4 cellular contexts compared by ENCODE assay signal in the genomic region with DNA sequence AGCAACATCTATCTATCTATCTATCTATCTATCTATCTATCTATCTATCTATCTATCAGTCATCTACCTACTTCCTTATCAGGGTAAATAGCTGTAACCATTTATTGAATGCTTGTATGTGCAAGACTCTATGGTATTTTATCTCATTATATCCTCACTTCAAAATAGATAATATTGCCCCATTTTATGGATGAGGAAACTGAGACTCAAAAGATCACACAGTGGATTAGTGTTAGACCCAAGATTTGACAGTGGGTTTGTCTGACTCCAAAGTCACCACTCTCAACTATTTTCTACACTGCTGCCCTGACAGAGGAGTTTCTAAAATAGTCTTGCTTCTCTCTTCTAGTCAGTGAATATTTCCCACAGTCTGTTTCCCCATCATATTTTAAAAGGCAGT.
TF ChIP-seq lines count a peak whose summit lies in the region.

No MANE protein-coding gene starts in this region.

TF ChIP-seq in HepG2, 621 proteins besides CTCF, POLR2A, EP300 and RAD21:
- TF ChIP-seq DMAP1 (CRISPR knock-in tag; IDR thresholded peaks at IDR 0.05), result no peak
- no peak for TF ChIP-seq BRCA1 (CRISPR knock-in tag; IDR thresholded peaks at IDR 0.05)
- TF ChIP-seq NFIB (CRISPR knock-in tag; IDR thresholded peaks at IDR 0.05; ENCODE audit: borderline replicate concordance), result no peak
- TF ChIP-seq ZNF629 (CRISPR knock-in tag; conservative IDR thresholded peaks at IDR 0.05), result peak; percentile 77
- no peak for TF ChIP-seq ZNF234 (CRISPR knock-in tag; conservative IDR thresholded peaks at IDR 0.05)
- TF ChIP-seq, protein P1, sequence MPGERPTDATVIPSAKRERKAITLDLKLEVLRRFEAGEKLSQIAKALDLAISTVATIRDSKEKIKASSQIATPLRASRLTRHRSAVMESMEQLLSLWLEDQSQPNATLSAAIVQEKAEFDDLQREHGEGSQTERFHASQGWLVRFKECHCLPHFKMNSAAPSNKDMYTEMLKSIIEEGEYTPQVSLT (CRISPR knock-in tag; IDR thresholded peaks at IDR 0.05; ENCODE audit: borderline replicate concordance, low read depth), result no peak

TF ChIP-seq in A549, 52 proteins besides CTCF, POLR2A, EP300 and RAD21:
- TF ChIP-seq HDAC2 (IDR thresholded peaks at IDR 0.05) (no peak), RCOR1 (IDR thresholded peaks at IDR 0.05; ENCODE audit: low read depth, low read length) (no peak), CBX2 (IDR thresholded peaks at IDR 0.05; ENCODE audit: borderline replicate concordance, low read depth) (no peak)
- TF ChIP-seq, protein P2, sequence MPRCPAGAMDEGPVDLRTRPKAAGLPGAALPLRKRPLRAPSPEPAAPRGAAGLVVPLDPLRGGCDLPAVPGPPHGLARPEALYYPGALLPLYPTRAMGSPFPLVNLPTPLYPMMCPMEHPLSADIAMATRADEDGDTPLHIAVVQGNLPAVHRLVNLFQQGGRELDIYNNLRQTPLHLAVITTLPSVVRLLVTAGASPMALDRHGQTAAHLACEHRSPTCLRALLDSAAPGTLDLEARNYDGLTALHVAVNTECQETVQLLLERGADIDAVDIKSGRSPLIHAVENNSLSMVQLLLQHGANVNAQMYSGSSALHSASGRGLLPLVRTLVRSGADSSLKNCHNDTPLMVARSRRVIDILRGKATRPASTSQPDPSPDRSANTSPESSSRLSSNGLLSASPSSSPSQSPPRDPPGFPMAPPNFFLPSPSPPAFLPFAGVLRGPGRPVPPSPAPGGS (IDR thresholded peaks at IDR 0.05), result no peak
- TF ChIP-seq, protein P3, sequence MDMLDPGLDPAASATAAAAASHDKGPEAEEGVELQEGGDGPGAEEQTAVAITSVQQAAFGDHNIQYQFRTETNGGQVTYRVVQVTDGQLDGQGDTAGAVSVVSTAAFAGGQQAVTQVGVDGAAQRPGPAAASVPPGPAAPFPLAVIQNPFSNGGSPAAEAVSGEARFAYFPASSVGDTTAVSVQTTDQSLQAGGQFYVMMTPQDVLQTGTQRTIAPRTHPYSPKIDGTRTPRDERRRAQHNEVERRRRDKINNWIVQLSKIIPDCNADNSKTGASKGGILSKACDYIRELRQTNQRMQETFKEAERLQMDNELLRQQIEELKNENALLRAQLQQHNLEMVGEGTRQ (IDR thresholded peaks at IDR 0.05), result no peak

TF ChIP-seq in K562, 482 proteins besides CTCF, POLR2A, EP300 and RAD21:
- TF ChIP-seq MYBL2 (IDR thresholded peaks at IDR 0.05; ENCODE audit: low read depth), result no peak
- TF ChIP-seq MYBL2 (CRISPR knock-in tag; IDR thresholded peaks at IDR 0.05; ENCODE audit: borderline replicate concordance), result no peak
- TF ChIP-seq TEAD4 (IDR thresholded peaks at IDR 0.05; ENCODE audit: low read length), result no peak
- TF ChIP-seq TEAD4 (CRISPR knock-in tag; IDR thresholded peaks at IDR 0.05; ENCODE audit: borderline replicate concordance), result no peak
- no peak for TF ChIP-seq EWSR1 (IDR thresholded peaks at IDR 0.05; ENCODE audit: borderline replicate concordance, low read depth, partially characterized antibody)
- TF ChIP-seq DACH1 (IDR thresholded peaks at IDR 0.05; ENCODE audit: partially characterized antibody), result peak; percentile 71
- TF ChIP-seq WHSC1 (IDR thresholded peaks at IDR 0.05; ENCODE audit: low read length), result no peak
- TF ChIP-seq ILK (tag; IDR thresholded peaks at IDR 0.05; ENCODE audit: borderline replicate concordance, low read depth), result no peak
- TF ChIP-seq, protein P4, sequence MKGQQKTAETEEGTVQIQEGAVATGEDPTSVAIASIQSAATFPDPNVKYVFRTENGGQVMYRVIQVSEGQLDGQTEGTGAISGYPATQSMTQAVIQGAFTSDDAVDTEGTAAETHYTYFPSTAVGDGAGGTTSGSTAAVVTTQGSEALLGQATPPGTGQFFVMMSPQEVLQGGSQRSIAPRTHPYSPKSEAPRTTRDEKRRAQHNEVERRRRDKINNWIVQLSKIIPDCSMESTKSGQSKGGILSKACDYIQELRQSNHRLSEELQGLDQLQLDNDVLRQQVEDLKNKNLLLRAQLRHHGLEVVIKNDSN (CRISPR knock-in tag; IDR thresholded peaks at IDR 0.05), result no peak
- TF ChIP-seq FUS (optimal IDR thresholded peaks at IDR 0.05; ENCODE audit: low read depth, low read length), result no peak
- TF ChIP-seq SIX5 (IDR thresholded peaks at IDR 0.05; ENCODE audit: borderline replicate concordance in 1 of 2, insufficient read depth in 1 of 2, low read depth in 1 of 2, low read length in 2 of 2), result no peak
- TF ChIP-seq SAP30 (IDR thresholded peaks at IDR 0.05; ENCODE audit: borderline replicate concordance, insufficient read depth, low read depth, low read length, poor library complexity, severe bottlenecking), result no peak
- TF ChIP-seq RBM25 (IDR thresholded peaks at IDR 0.05; ENCODE audit: low read depth, low read length, severe bottlenecking), result peak; percentile 93
- TF ChIP-seq CBX5 (IDR thresholded peaks at IDR 0.05; ENCODE audit: borderline replicate concordance, low read depth), result no peak

TF ChIP-seq in SK-N-SH, 30 proteins besides CTCF, POLR2A, EP300 and RAD21:
- TF ChIP-seq, protein P5, sequence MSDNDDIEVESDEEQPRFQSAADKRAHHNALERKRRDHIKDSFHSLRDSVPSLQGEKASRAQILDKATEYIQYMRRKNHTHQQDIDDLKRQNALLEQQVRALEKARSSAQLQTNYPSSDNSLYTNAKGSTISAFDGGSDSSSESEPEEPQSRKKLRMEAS (IDR thresholded peaks at IDR 0.05; ENCODE audit: low read depth), result no peak
- TF ChIP-seq, protein P6, sequence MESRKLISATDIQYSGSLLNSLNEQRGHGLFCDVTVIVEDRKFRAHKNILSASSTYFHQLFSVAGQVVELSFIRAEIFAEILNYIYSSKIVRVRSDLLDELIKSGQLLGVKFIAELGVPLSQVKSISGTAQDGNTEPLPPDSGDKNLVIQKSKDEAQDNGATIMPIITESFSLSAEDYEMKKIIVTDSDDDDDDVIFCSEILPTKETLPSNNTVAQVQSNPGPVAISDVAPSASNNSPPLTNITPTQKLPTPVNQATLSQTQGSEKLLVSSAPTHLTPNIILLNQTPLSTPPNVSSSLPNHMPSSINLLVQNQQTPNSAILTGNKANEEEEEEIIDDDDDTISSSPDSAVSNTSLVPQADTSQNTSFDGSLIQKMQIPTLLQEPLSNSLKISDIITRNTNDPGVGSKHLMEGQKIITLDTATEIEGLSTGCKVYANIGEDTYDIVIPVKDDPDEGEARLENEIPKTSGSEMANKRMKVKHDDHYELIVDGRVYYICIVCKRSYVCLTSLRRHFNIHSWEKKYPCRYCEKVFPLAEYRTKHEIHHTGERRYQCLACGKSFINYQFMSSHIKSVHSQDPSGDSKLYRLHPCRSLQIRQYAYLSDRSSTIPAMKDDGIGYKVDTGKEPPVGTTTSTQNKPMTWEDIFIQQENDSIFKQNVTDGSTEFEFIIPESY (IDR thresholded peaks at IDR 0.05; ENCODE audit: borderline replicate concordance, low read depth), result no peak
- TF ChIP-seq EZH2phosphoT487 (IDR thresholded peaks at IDR 0.05; ENCODE audit: borderline replicate concordance, low read depth) (no peak), JUND (IDR thresholded peaks at IDR 0.05) (no peak), TEAD4 (IDR thresholded peaks at IDR 0.05; ENCODE audit: borderline replicate concordance, insufficient read depth) (no peak), MXI1 (IDR thresholded peaks at IDR 0.05; ENCODE audit: low read depth, low read length) (no peak), TAF1 (IDR thresholded peaks at IDR 0.05; ENCODE audit: borderline replicate concordance, low read depth, low read length) (no peak), RXRA (IDR thresholded peaks at IDR 0.05; ENCODE audit: borderline replicate concordance, low read depth) (no peak), TCF12 (IDR thresholded peaks at IDR 0.05) (no peak), GATA2 (CRISPR knock-in tag; IDR thresholded peaks at IDR 0.05) (no peak)
